21 cellular contexts compared by ENCODE assay signal in the genomic region with DNA sequence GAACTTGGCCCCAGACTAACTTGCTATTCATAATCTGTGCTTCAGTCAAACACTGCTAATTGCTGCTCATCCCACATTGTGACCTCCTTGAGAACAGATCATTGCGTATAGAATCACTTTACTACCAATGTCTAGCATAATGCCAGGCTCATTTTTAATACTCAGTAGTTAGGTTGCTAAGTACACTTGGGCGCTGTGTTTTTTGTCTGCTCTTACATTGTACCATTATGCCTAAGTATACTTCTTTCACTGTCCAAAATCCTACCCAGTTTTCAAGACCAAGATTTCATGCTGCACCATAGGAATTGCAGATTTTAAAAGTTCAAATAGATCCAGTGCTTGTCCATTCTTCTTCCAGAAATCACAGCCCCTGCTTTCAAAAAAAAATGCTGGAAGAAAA.
"Had no signal": no experiment of that assay in that cellular context is flagged by ENCODE, and none has a peak within 500 bp of the region (broad histone marks: within the 10 kb centered on the region; RNA-seq: fewer than 3 reads in every experiment).

No MANE protein-coding gene starts in this region.

- H3K9me3 ChIP-seq: colonic mucosa, heart left ventricle, sigmoid colon, stomach, thoracic aorta, transverse colon had no signal

- H3K27me3 ChIP-seq: colonic mucosa, sigmoid colon, transverse colon had no signal

- H3K4me3 Mint-ChIP-seq: endodermal cell; naive thymus-derived CD4-positive, alpha-beta T cell; nephron progenitor cell had no signal

- H3K27ac ChIP-seq: colonic mucosa, foreskin keratinocyte, heart left ventricle, sigmoid colon, skin epidermis, stomach, thoracic aorta, transverse colon had no signal

- H3K4me1 Mint-ChIP-seq: nephron progenitor cell had no signal

- FAIRE-seq: endothelial cell of umbilical vein, islet of Langerhans had no signal

- ATAC-seq: foreskin keratinocyte; heart left ventricle; naive thymus-derived CD4-positive, alpha-beta T cell had no signal

- H3K4me1 ChIP-seq: colonic mucosa, heart left ventricle, sigmoid colon, stomach, transverse colon had no signal

- H3K36me3 ChIP-seq: colonic mucosa, heart left ventricle, sigmoid colon, stomach, thoracic aorta, transverse colon had no signal

- H3K4me3 ChIP-seq: colonic mucosa, heart left ventricle, sigmoid colon, skin epidermis, stomach, thoracic aorta, transverse colon had no signal

- H3K27ac Mint-ChIP-seq: endodermal cell; naive thymus-derived CD4-positive, alpha-beta T cell; nephron progenitor cell had no signal

- DNase-seq: colonic mucosa; effector CD4-positive, alpha-beta T cell; endodermal cell; erythroblast; foreskin keratinocyte; heart left ventricle; hypothalamus; kidney glomerular epithelial cell; naive thymus-derived CD4-positive, alpha-beta T cell; nephron progenitor cell; posterior cingulate gyrus; sigmoid colon; stimulated activated CD4-positive, alpha-beta T cell treated with anti-CD3 and anti-CD28 coated beads, Interleukin-12 subunit alpha, Interleukin-12 subunit beta, amount 100 ng/mL, for 4 hours; stimulated activated naive CD4-positive, alpha-beta T cell; stomach; substantia nigra; transverse colon had no signal

- H3K9me3 Mint-ChIP-seq: endodermal cell, nephron progenitor cell had no signal

- H3K36me3 Mint-ChIP-seq: naive thymus-derived CD4-positive, alpha-beta T cell had no signal
